31 cellular contexts compared by ENCODE assay signal in the genomic region with DNA sequence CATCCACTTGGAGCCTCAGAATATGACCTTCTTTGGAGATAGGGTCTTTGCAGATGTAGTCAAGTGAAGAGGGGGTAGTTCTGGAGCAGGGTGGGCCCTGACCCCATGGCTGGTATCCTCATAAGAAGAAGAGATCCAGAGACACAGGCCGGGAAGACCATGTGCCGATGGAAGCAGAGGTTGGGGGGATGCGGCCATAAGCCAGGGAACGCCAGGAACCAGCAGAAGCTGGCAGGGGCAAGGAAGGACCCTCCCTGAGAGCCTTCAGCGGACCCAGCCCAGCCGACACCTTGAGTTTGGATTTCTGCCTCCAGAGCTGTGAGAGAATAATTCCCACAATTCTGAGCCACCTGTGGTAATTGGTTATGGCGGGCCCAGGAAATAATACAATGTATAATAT. TPM values are rescaled to one million over a fixed set of nuclear protein-coding genes. Genes with fewer than 3 reads are reported as not detected.
"Had no signal": no experiment of that assay in that cellular context is flagged by ENCODE, and none has a peak within 500 bp of the region (broad histone marks: within the 10 kb centered on the region; RNA-seq: fewer than 3 reads in every experiment).

No MANE protein-coding gene starts in this region.

- H3K4me3 ChIP-seq: dorsolateral prefrontal cortex, esophagus muscularis mucosa, gastroesophageal sphincter, heart left ventricle, hepatocyte, left lung, neural progenitor cell, prostate gland, right atrium auricular region, smooth muscle cell, testis, tibial artery, upper lobe of left lung, uterus had no signal

- ATAC-seq: foreskin keratinocyte; gastroesophageal sphincter; heart left ventricle; left cardiac atrium; left lung; naive thymus-derived CD4-positive, alpha-beta T cell; sciatic nerve; stimulated activated memory B cell treated with anti-CD40 and anti-IgM and Interleukin-4, amounts not matched to agents 10 μg/mL and 1 μg/mL and 100 μg/mL, for 72 hours; stimulated activated naive CD8-positive, alpha-beta T cell treated with anti-CD3 and anti-CD28 coated beads, Interleukin-15, Interleukin-2, amounts not matched to agents 100 U/mL and 50 U/mL, for 24 hours had no signal

- H3K27me3 ChIP-seq: esophagus muscularis mucosa, gastroesophageal sphincter, heart left ventricle, hepatocyte, left lung, neural progenitor cell, right atrium auricular region, testis, tibial artery, upper lobe of left lung, uterus had no signal

- H3K27ac ChIP-seq: dorsolateral prefrontal cortex, esophagus muscularis mucosa, foreskin keratinocyte, gastroesophageal sphincter, heart left ventricle, hepatocyte, left lung, neural progenitor cell, parathyroid adenoma, prostate gland, right atrium auricular region, testis, tibial artery, upper lobe of left lung, uterus had no signal

- DNase-seq: effector CD8-positive, alpha-beta T cell; endodermal cell; foreskin keratinocyte; heart left ventricle; left cardiac atrium; mesenchymal stem cell; midbrain; naive thymus-derived CD4-positive, alpha-beta T cell; stimulated activated CD4-positive, alpha-beta T cell treated with anti-CD3 and anti-CD28 coated beads, Interleukin-2, amount 100 ng/mL, for 24 hours; stimulated activated CD4-positive, alpha-beta T cell treated with anti-CD3 and anti-CD28 coated beads, Interleukin-4, amount 100 ng/mL, for 24 hours; stimulated activated naive CD8-positive, alpha-beta T cell treated with anti-CD3 and anti-CD28 coated beads, Interleukin-15, Interleukin-2, amounts not matched to agents 100 U/mL and 50 U/mL, for 24 hours; substantia nigra; testis; upper lobe of left lung; uterus had no signal

- H3K4me1 ChIP-seq: foreskin keratinocyte, parathyroid adenoma, prostate gland had no signal

- H3K9me3 ChIP-seq: prostate gland, testis, upper lobe of left lung, uterus had no signal

- H3K36me3 ChIP-seq: esophagus muscularis mucosa, gastroesophageal sphincter, heart left ventricle, left lung, neural progenitor cell, prostate gland, right atrium auricular region, tibial artery, upper lobe of left lung, uterus had no signal

RNA-seq across cellular contexts. Expression of a gene that starts 26.1 kb away (rescaled TPM):
- total RNA-seq: endothelial cell of umbilical vein, epithelial cell of proximal tubule, foreskin keratinocyte, kidney epithelial cell had no signal
- polyA plus RNA-seq: foreskin keratinocyte; naive thymus-derived CD4-positive, alpha-beta T cell; smooth muscle cell had no signal
